8 cellular contexts compared by ENCODE assay signal in genomic region chr6:166540631-166541331, GRCh38. TPM values are rescaled to one million over a fixed set of nuclear protein-coding genes. Genes with fewer than 3 reads are reported as not detected.
DNase-seq lines count a peak whose midpoint lies in the region; ATAC-seq, FAIRE-seq and TF ChIP-seq lines count a peak whose summit lies in the region.

No MANE protein-coding gene starts in this region.

- no peaks in the 10 kb centered on the region for H3K79me2 ChIP-seq in astrocyte (ENCODE audit: insufficient read depth, low read length)

- no peak for FAIRE-seq in astrocyte (lab: Jason Lieb, UNC)

- H3K9ac ChIP-seq in astrocyte (ENCODE audit: low read length): no peak overlapping the region
- no peak overlapping the region for H3K9ac ChIP-seq in colonic mucosa (ENCODE audit: low read depth in 2 of 2, low read length in 2 of 2)

- no peaks in the 10 kb centered on the region for H3K27me3 ChIP-seq in SJSA1 (replicated peaks)
- no peaks in the 10 kb centered on the region for H3K27me3 ChIP-seq in astrocyte (ENCODE audit: insufficient read depth, low read length)
- H3K27me3 ChIP-seq in colonic mucosa: no peaks in the 10 kb centered on the region

- H3K4me1 Mint-ChIP-seq in astrocyte (ENCODE audit: low read depth, unreplicated experiment): peaks cover 26% of the 10 kb centered on the region
- peaks cover 3% of the 10 kb centered on the region for H3K4me1 Mint-ChIP-seq in progenitor cell of endocrine pancreas (ENCODE audit: low read depth)

- H3K9me3 ChIP-seq in SJSA1 (replicated peaks): no peaks in the 10 kb centered on the region
- H3K9me3 ChIP-seq in astrocyte (ENCODE audit: insufficient read depth, low read depth, low read length): no peaks in the 10 kb centered on the region
- no peaks in the 10 kb centered on the region for H3K9me3 ChIP-seq in colonic mucosa

- H3K4me1 ChIP-seq in SJSA1 (replicated peaks): peaks cover 22% of the 10 kb centered on the region
- peaks cover 4% of the 10 kb centered on the region for H3K4me1 ChIP-seq in astrocyte (ENCODE audit: insufficient read depth, low read length)
- no peaks in the 10 kb centered on the region for H3K4me1 ChIP-seq in colonic mucosa

- no peaks in the 10 kb centered on the region for H4K20me1 ChIP-seq in astrocyte (ENCODE audit: insufficient read depth, low read length)

- no peaks in the 10 kb centered on the region for H3K9me3 Mint-ChIP-seq in astrocyte (ENCODE audit: unreplicated experiment)
- no peaks in the 10 kb centered on the region for H3K9me3 Mint-ChIP-seq in progenitor cell of endocrine pancreas (ENCODE audit: low read depth)

- H3K27ac ChIP-seq in SJSA1 (peak overlapping the region; percentile 51), astrocyte (ENCODE audit: low read depth, low read length) (no peak overlapping the region), colonic mucosa (no peak overlapping the region)

- H3K4me3 Mint-ChIP-seq in astrocyte (ENCODE audit: unreplicated experiment): no peak overlapping the region
- no peak overlapping the region for H3K4me3 Mint-ChIP-seq in progenitor cell of endocrine pancreas (ENCODE audit: low read depth)

- no peaks in the 10 kb centered on the region for H3K36me3 ChIP-seq in SJSA1
- H3K36me3 ChIP-seq in astrocyte (ENCODE audit: insufficient read depth, low read length): peaks cover 4% of the 10 kb centered on the region
- no peaks in the 10 kb centered on the region for H3K36me3 ChIP-seq in colonic mucosa

- no peak overlapping the region for H2AFZ ChIP-seq in astrocyte (ENCODE audit: low read depth, low read length)

- H3K27ac Mint-ChIP-seq in astrocyte (ENCODE audit: unreplicated experiment): peak overlapping the region; percentile 7
- peak overlapping the region; percentile 29 for H3K27ac Mint-ChIP-seq in progenitor cell of endocrine pancreas

- DNase-seq in SJSA1 (ENCODE audit: low read depth in 1 of 2, low spot score in 2 of 2) (peak; percentile 76 to 80), astrocyte (ENCODE audit: low read depth) (peak; percentile 33), progenitor cell of endocrine pancreas (ENCODE audit: low spot score, unreplicated experiment) (no peak), NCI-H526 treated with DMSO at 0.1 percent for 48 hours (lab: John Stamatoyannopoulos, UW) (no peak), foreskin melanocyte (no peak), colonic mucosa (no peak)

- peak overlapping the region; percentile 29 for H3K4me3 ChIP-seq in SJSA1
- no peak overlapping the region for H3K4me3 ChIP-seq in astrocyte (ENCODE audit: insufficient read depth, low read depth, low read length)
- H3K4me3 ChIP-seq in colonic mucosa: no peak overlapping the region

- H3K36me3 Mint-ChIP-seq in astrocyte (ENCODE audit: low read depth, unreplicated experiment): peaks cover 13% of the 10 kb centered on the region
- H3K36me3 Mint-ChIP-seq in progenitor cell of endocrine pancreas (ENCODE audit: insufficient read depth): peaks cover 5% of the 10 kb centered on the region

- ATAC-seq in GM18520 (IDR thresholded peaks at IDR 0.05; ENCODE audit: unreplicated experiment) (peak; percentile 90), HG02840 (IDR thresholded peaks at IDR 0.05; ENCODE audit: low FRiP score, unreplicated experiment) (peak; percentile 88)

- no peak for TF ChIP-seq CTCF in astrocyte (IDR thresholded peaks at IDR 0.05; ENCODE audit: insufficient read depth, low read depth, low read length)
- no peak for TF ChIP-seq CTCF in progenitor cell of endocrine pancreas (IDR thresholded peaks at IDR 0.05; ENCODE audit: unreplicated experiment)
- no peak for TF ChIP-seq CTCF in colonic mucosa (IDR thresholded peaks at IDR 0.05)

- intact Hi-C loops in colonic mucosa (cut with DNase I): no loop called here

- H3K4me2 ChIP-seq in astrocyte (ENCODE audit: low read length): peak overlapping the region; percentile 40

- H3K27me3 Mint-ChIP-seq in astrocyte (ENCODE audit: low read depth, unreplicated experiment): no peaks in the 10 kb centered on the region
- no peaks in the 10 kb centered on the region for H3K27me3 Mint-ChIP-seq in progenitor cell of endocrine pancreas

RNA-seq across cellular contexts. Expression of gene RAMACL, which starts 45.7 kb away (rescaled TPM):
- 0.24 and 0.50 TPM in 2 replicates for total RNA-seq in SJSA1 (2014; rRNA removed; shearing (Covaris generic))
- total RNA-seq in astrocyte (1.2 and 1.3 TPM in 2 replicates), progenitor cell of endocrine pancreas (1.7 and 2.7 TPM in 2 replicates), colonic mucosa (under 1 TPM; 0.48 to 0.54 TPM)

Comparison
In these comparisons a context has a peak if more than half of its experiments do, and no peak if none do; other contexts are left out.
1. DNase-seq: peak in SJSA1 (2 of 2) and astrocyte (single experiment); none in progenitor cell of endocrine pancreas (single experiment), NCI-H526 treated with DMSO at 0.1 percent for 48 hours (single experiment), foreskin melanocyte (single experiment) and colonic mucosa (single experiment).